Comparison of ENCODE assay signal across 20 cellular contexts in genomic region chrX:43706786-43707185, GRCh38. TPM values are rescaled to one million over a fixed set of nuclear protein-coding genes. Genes with fewer than 3 reads are reported as not detected.
DNase-seq lines count a peak whose midpoint lies in the region; ATAC-seq, FAIRE-seq and TF ChIP-seq lines count a peak whose summit lies in the region.
"Had no signal": no experiment of that assay in that cellular context is flagged by ENCODE, and none has a peak within 500 bp of the region (broad histone marks: within the 10 kb centered on the region; RNA-seq: fewer than 3 reads in every experiment).

No MANE protein-coding gene starts in this region.

- WGBS in hepatocyte (ENCODE audit: low lambda C conversion rate, missing lambda C conversion rate): 76% methylated on average over 1 of the region's 1 CpG
- 64% methylated on average over 1 of the region's 1 CpG for WGBS in suprapubic skin

- no peaks in the 10 kb centered on the region for H3K9me3 ChIP-seq in ascending aorta
- H3K9me3 ChIP-seq in hepatocyte (ENCODE audit: low read depth): no peaks in the 10 kb centered on the region
- no peaks in the 10 kb centered on the region for H3K9me3 ChIP-seq in suprapubic skin

- TF ChIP-seq CTCF in C4-2B (conservative IDR thresholded peaks at IDR 0.05): no peak
- TF ChIP-seq CTCF in ascending aorta (IDR thresholded peaks at IDR 0.05): no peak
- no peak for TF ChIP-seq CTCF in hepatocyte (IDR thresholded peaks at IDR 0.05; ENCODE audit: poor library complexity)
- no peak for TF ChIP-seq CTCF in suprapubic skin (IDR thresholded peaks at IDR 0.05)

- H3K36me3 ChIP-seq in ascending aorta: peaks cover 0 to under 1% of the 10 kb centered on the region in 2 donors
- no peaks in the 10 kb centered on the region for H3K36me3 ChIP-seq in hepatocyte (replicated peaks; ENCODE audit: insufficient read depth, low read depth)
- H3K36me3 ChIP-seq in suprapubic skin: no peaks in the 10 kb centered on the region

- no peaks in the 10 kb centered on the region for H3K9me2 ChIP-seq in hepatocyte (replicated peaks; ENCODE audit: insufficient read depth)

- no peaks in the 10 kb centered on the region for H3K79me2 ChIP-seq in hepatocyte
- H3K79me2 ChIP-seq: parathyroid adenoma had no signal

- DNase-seq in ascending aorta (ENCODE audit: low spot score in 2 of 2): no peak
- no peak for DNase-seq in hepatocyte (ENCODE audit: low spot score)
- no peak for DNase-seq in suprapubic skin (ENCODE audit: low spot score in 2 of 2)
- DNase-seq in GM12891 (ENCODE audit: insufficient read length, low spot score): no peak
- DNase-seq: activated CD8-positive, alpha-beta T cell treated with anti-CD3 and anti-CD28 coated beads, Interleukin-2, amount 10 ng/mL, durations not matched to agents 7 days and 5 days; activated T-cell treated with anti-CD3 and anti-CD28 coated beads, Interleukin-2, amount 50 U/mL, for 72 hours; AML-193; Calu3; effector CD8-positive, alpha-beta T cell; naive thymus-derived CD4-positive, alpha-beta T cell; NCI-H1930; T-helper 2 cell had no signal

- intact Hi-C loops in ascending aorta (cut with DNase I): no loop called here

- H3K4me1 ChIP-seq in ascending aorta: peaks cover 0 to 30% of the 10 kb centered on the region in 2 donors
- peaks cover 27% of the 10 kb centered on the region for H3K4me1 ChIP-seq in hepatocyte (ENCODE audit: insufficient read depth)
- H3K4me1 ChIP-seq in suprapubic skin: peaks cover 32% of the 10 kb centered on the region
- H3K4me1 ChIP-seq: parathyroid adenoma had no signal

- no peak overlapping the region for H3K4me2 ChIP-seq in hepatocyte

- TF ChIP-seq EP300 in suprapubic skin (IDR thresholded peaks at IDR 0.05): no peak

- no peak overlapping the region for H2AFZ ChIP-seq in hepatocyte
- H2AFZ ChIP-seq: parathyroid adenoma had no signal

- H3K27me3 ChIP-seq in ascending aorta (no peaks in the 10 kb centered on the region), hepatocyte (no peaks in the 10 kb centered on the region), suprapubic skin (no peaks in the 10 kb centered on the region)

- ATAC-seq in GM18861 (IDR thresholded peaks at IDR 0.05; ENCODE audit: unreplicated experiment) (no peak), GM18907 (IDR thresholded peaks at IDR 0.05; ENCODE audit: unreplicated experiment) (no peak), HG03045 (IDR thresholded peaks at IDR 0.05; ENCODE audit: unreplicated experiment) (no peak)
- ATAC-seq: activated CD8-positive, alpha-beta T cell treated with anti-CD3 and anti-CD28 coated beads, Interleukin-2, amount 10 ng/mL, durations not matched to agents 7 days and 5 days; activated T-cell treated with anti-CD3 and anti-CD28 coated beads, Interleukin-2, amount 50 U/mL, for 72 hours; naive thymus-derived CD4-positive, alpha-beta T cell; stimulated activated effector memory CD8-positive, alpha-beta T cell treated with anti-CD3 and anti-CD28 coated beads, Interleukin-12 subunit alpha, Interleukin-12 subunit beta, amount 100 ng/mL, for 72 hours; WTC11 had no signal

- no peaks in the 10 kb centered on the region for H4K20me1 ChIP-seq in hepatocyte (ENCODE audit: insufficient read depth, poor library complexity, severe bottlenecking)

- TF ChIP-seq POLR2A in suprapubic skin (IDR thresholded peaks at IDR 0.05) (no peak), GM12891 (IDR thresholded peaks at IDR 0.05; ENCODE audit: low read depth, low read length) (no peak)

- no peak overlapping the region for H3K4me3 ChIP-seq in ascending aorta
- no peak overlapping the region for H3K4me3 ChIP-seq in hepatocyte
- no peak overlapping the region for H3K4me3 ChIP-seq in suprapubic skin

- H3K27ac ChIP-seq in C4-2B (peak overlapping the region; percentile 96; the same call in 1 of the 2 replicates), ascending aorta (peak overlapping the region; percentile 38 to 65), hepatocyte (peak overlapping the region; percentile 21), suprapubic skin (peak overlapping the region; percentile 80)
- H3K27ac ChIP-seq: parathyroid adenoma had no signal

- no peak for FAIRE-seq in GM12891 (lab: Jason Lieb, UNC)
- FAIRE-seq: urothelium cell line had no signal

TF ChIP-seq in GM12891, 5 proteins besides CTCF, POLR2A, EP300 and RAD21:
- TF ChIP-seq SPI1 (IDR thresholded peaks at IDR 0.05; ENCODE audit: low read depth, low read length): no peak
- no peak for TF ChIP-seq TAF1 (IDR thresholded peaks at IDR 0.05; ENCODE audit: low read depth, low read length)
- TF ChIP-seq POU2F2 (IDR thresholded peaks at IDR 0.05; ENCODE audit: low read depth, low read length): no peak
- TF ChIP-seq PAX5 (IDR thresholded peaks at IDR 0.05; ENCODE audit: insufficient read depth, low read length, severe bottlenecking): no peak
- no peak for TF ChIP-seq POLR2AphosphoS5 (IDR thresholded peaks at IDR 0.05; ENCODE audit: low read depth, low read length)

RNA-seq across cellular contexts. Expression of gene MAOA, which starts 50.7 kb away (rescaled TPM):
- total RNA-seq in ascending aorta (93.6 TPM), hepatocyte (110 and 126 TPM in 2 replicates), suprapubic skin (100 to 1,000 TPM; 123 to 166 (median 132) TPM)
- polyA plus RNA-seq in hepatocyte: 43.1 and 54.0 TPM in 2 replicates
- not detected for polyA plus RNA-seq in GM12891 (2012; ENCODE audit: low read depth, missing spikeins)
- total RNA-seq: activated CD8-positive, alpha-beta T cell treated with anti-CD3 and anti-CD28 coated beads, Interleukin-2, amount 10 ng/mL, durations not matched to agents 7 days and 5 days had no signal

Comparison
In these comparisons a context has a peak if more than half of its experiments do, and no peak if none do; other contexts are left out.
1. H3K27ac ChIP-seq: peak in every context shown above with its lines; median percentile 96 in C4-2B; 80 in suprapubic skin; 52 in ascending aorta; 21 in hepatocyte.